21 cellular contexts compared by ENCODE assay signal in the genomic region with DNA sequence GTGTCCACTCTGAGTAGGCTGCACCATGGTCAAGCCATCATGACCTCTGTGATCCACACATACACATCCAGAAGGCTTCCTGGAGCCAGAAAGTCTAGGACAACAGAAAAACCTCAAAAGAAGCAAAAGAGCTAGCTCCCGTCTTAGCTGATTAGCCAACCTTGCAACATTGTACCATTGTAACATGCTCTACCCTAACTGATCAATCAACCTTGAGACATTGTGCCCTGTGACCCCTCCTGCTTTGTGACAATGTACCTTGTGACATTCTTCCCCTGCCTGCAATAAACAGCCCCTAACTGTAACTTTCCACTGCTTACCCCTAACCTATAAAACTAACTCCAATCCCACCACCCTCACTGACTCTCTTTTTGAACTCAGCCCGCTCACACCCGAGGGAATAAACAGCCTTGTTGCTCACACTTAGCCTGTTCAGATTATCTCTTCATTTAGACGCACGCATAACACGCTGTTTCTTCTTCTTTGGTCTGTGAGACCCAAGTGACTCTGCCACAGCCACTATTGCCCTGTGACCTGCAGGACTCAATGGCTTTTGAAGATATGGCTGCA.
"Had no signal": no experiment of that assay in that cellular context is flagged by ENCODE, and none has a peak within 500 bp of the region (broad histone marks: within the 10 kb centered on the region; RNA-seq: fewer than 3 reads in every experiment).

No MANE protein-coding gene starts in this region.

- ATAC-seq: activated CD8-positive, alpha-beta T cell treated with anti-CD3 and anti-CD28 coated beads for 36 hours; activated T-cell treated with anti-CD3 and anti-CD28 coated beads, Interleukin-2, amount 50 U/mL, for 72 hours; T-helper 17 cell had no signal

- H3K27me3 ChIP-seq: brain microvascular endothelial cell, cardiac muscle cell had no signal

- DNase-seq: activated B cell treated with CpG ODN at 0.5 μM for 24 hours; activated CD4-positive, alpha-beta T cell treated with anti-CD3 and anti-CD28 coated beads, Interleukin-2, amount 50 U/mL, for 1 hour; activated CD8-positive, alpha-beta memory T cell treated with anti-CD3 and anti-CD28 coated beads, Interleukin-2, amount 50 U/mL, for 4 hours; activated CD8-positive, alpha-beta T cell treated with anti-CD3 and anti-CD28 coated beads for 36 hours; activated gamma-delta T cell treated with Interleukin-2 at 50 U/mL for 16 hours; activated naive CD4-positive, alpha-beta T cell treated with anti-CD3 and anti-CD28 coated beads, Interleukin-2, amount 10 ng/mL, durations not matched to agents 7 days and 5 days; activated naive CD8-positive, alpha-beta T cell treated with anti-CD3 and anti-CD28 coated beads for 36 hours; activated T-cell treated with anti-CD3 and anti-CD28 coated beads, Interleukin-2, amount 50 U/mL, for 72 hours; brain microvascular endothelial cell; cerebellar nuclear complex; Karpas-422; NCI-H1105 treated with DMSO at 0.1 percent for 48 hours; NCI-H146; NCI-H187 treated with DMSO at 0.1 percent for 48 hours; NCI-H2171; NCI-H526; NCI-H774; SIG-M5; T-helper 17 cell; T1000 had no signal

- H3K27ac ChIP-seq: brain microvascular endothelial cell, cardiac muscle cell had no signal

- H3K4me3 ChIP-seq: cardiac muscle cell had no signal

- H3K36me3 ChIP-seq: brain microvascular endothelial cell, cardiac muscle cell had no signal
